19 cellular contexts compared by ENCODE assay signal in genomic region chr5:66655395-66656324, GRCh38. TPM values are rescaled to one million over a fixed set of nuclear protein-coding genes. Genes with fewer than 3 reads are reported as not detected.
A peak's percentile ranks its signal among the peaks of the same experiment; 100 is the strongest.
DNase-seq lines count a peak whose midpoint lies in the region; ATAC-seq and TF ChIP-seq lines count a peak whose summit lies in the region.
"Had no signal": no experiment of that assay in that cellular context is flagged by ENCODE, and none has a peak within 500 bp of the region (broad histone marks: within the 10 kb centered on the region; RNA-seq: fewer than 3 reads in every experiment).

No MANE protein-coding gene starts in this region.

- CTCF ChIA-PET in activated CD4-positive, alpha-beta memory T cell treated with anti-CD3 and anti-CD28 coated beads, Interleukin-2, amount 10 ng/mL, durations not matched to agents 7 days and 5 days (lab: Charles Lee) = no interaction called here

- no peak overlapping the region for H3K4me3 Mint-ChIP-seq in activated CD4-positive, alpha-beta memory T cell treated with anti-CD3 and anti-CD28 coated beads, Interleukin-2, amount 10 ng/mL, durations not matched to agents 7 days and 5 days
- H3K4me3 Mint-ChIP-seq: nephron; stimulated activated memory B cell treated with anti-CD40 and anti-IgM and Interleukin-4, amounts not matched to agents 10 μg/mL and 1 μg/mL and 100 μg/mL, for 72 hours; T-helper 17 cell had no signal

- peaks cover 3% of the 10 kb centered on the region for H3K9me3 ChIP-seq in adipocyte (ENCODE audit: control insufficient read depth, low read length)
- H3K9me3 ChIP-seq: sigmoid colon, upper lobe of left lung had no signal

- H3K9me3 Mint-ChIP-seq in activated CD4-positive, alpha-beta memory T cell treated with anti-CD3 and anti-CD28 coated beads, Interleukin-2, amount 10 ng/mL, durations not matched to agents 7 days and 5 days = no peaks in the 10 kb centered on the region

- no peaks in the 10 kb centered on the region for H3K4me1 Mint-ChIP-seq in activated CD4-positive, alpha-beta memory T cell treated with anti-CD3 and anti-CD28 coated beads, Interleukin-2, amount 10 ng/mL, durations not matched to agents 7 days and 5 days
- H3K4me1 Mint-ChIP-seq: nephron, T-helper 17 cell had no signal

- no peaks in the 10 kb centered on the region for H3K27me3 ChIP-seq in adipocyte (replicated peaks; ENCODE audit: control insufficient read depth, insufficient read depth, low read length)
- H3K27me3 ChIP-seq: sigmoid colon, upper lobe of left lung had no signal

- H3K36me3 ChIP-seq in adipocyte (ENCODE audit: control insufficient read depth, insufficient read depth, low read length, severe bottlenecking) = no peaks in the 10 kb centered on the region
- H3K36me3 ChIP-seq: sigmoid colon, upper lobe of left lung had no signal

- TF ChIP-seq CTCF in fibroblast of pulmonary artery (IDR thresholded peaks at IDR 0.05; ENCODE audit: low read length, missing control alignments) = no peak

- ATAC-seq in HG03439 (IDR thresholded peaks at IDR 0.05; ENCODE audit: unreplicated experiment) = no peak
- no peak for ATAC-seq in HG03457 (IDR thresholded peaks at IDR 0.05; ENCODE audit: unreplicated experiment)
- ATAC-seq: activated CD4-positive, CD25-positive, alpha-beta regulatory T cell treated with anti-CD3 and anti-CD28 coated beads, Interleukin-2, amount 50 U/mL, for 24 hours; stimulated activated memory B cell treated with anti-CD40 and anti-IgM and Interleukin-4, amounts not matched to agents 10 μg/mL and 1 μg/mL and 100 μg/mL, for 72 hours; T-helper 17 cell had no signal

- H3K27me3 Mint-ChIP-seq in activated CD4-positive, alpha-beta memory T cell treated with anti-CD3 and anti-CD28 coated beads, Interleukin-2, amount 10 ng/mL, durations not matched to agents 7 days and 5 days = peaks cover 26% of the 10 kb centered on the region
- H3K27me3 Mint-ChIP-seq: stimulated activated memory B cell treated with anti-CD40 and anti-IgM and Interleukin-4, amounts not matched to agents 10 μg/mL and 1 μg/mL and 100 μg/mL, for 72 hours had no signal

- DNase-seq in CD1c-positive myeloid dendritic cell (ENCODE audit: extremely low spot score) (peak; percentile 38), adipocyte (ENCODE audit: low read depth) (no peak), fibroblast of pulmonary artery (ENCODE audit: low read depth) (peak; percentile 79), medulla oblongata (ENCODE audit: extremely low spot score) (peak; percentile 55)
- DNase-seq in stimulated activated naive CD4-positive, alpha-beta T cell (lab: John Stamatoyannopoulos, UW) = no peak
- DNase-seq in activated CD4-positive, alpha-beta memory T cell treated with anti-CD3 and anti-CD28 coated beads, Interleukin-2, amount 10 ng/mL, durations not matched to agents 7 days and 5 days = no peak
- DNase-seq: activated CD8-positive, alpha-beta memory T cell treated with anti-CD3 and anti-CD28 coated beads, Interleukin-2, amount 50 U/mL, for 48 hours; activated naive CD4-positive, alpha-beta T cell treated with anti-CD3 and anti-CD28 coated beads, Interleukin-2, amount 50 U/mL, for 16 hours; DMS153; IMR-90; MV-4-11; sigmoid colon; T-helper 17 cell; upper lobe of left lung had no signal

- no peak overlapping the region for H3K27ac Mint-ChIP-seq in activated CD4-positive, alpha-beta memory T cell treated with anti-CD3 and anti-CD28 coated beads, Interleukin-2, amount 10 ng/mL, durations not matched to agents 7 days and 5 days
- H3K27ac Mint-ChIP-seq: nephron; stimulated activated memory B cell treated with anti-CD40 and anti-IgM and Interleukin-4, amounts not matched to agents 10 μg/mL and 1 μg/mL and 100 μg/mL, for 72 hours; T-helper 17 cell had no signal

- POLR2A ChIA-PET in activated CD4-positive, alpha-beta memory T cell treated with anti-CD3 and anti-CD28 coated beads, Interleukin-2, amount 10 ng/mL, durations not matched to agents 7 days and 5 days (lab: Charles Lee) = no interaction called here

- H3K4me3 ChIP-seq in adipocyte (ENCODE audit: low read length) (peak overlapping the region; percentile 49), fibroblast of pulmonary artery (replicated peaks; ENCODE audit: low read depth, low read length) (no peak overlapping the region)
- H3K4me3 ChIP-seq: sigmoid colon, upper lobe of left lung had no signal

- H3K9ac ChIP-seq in adipocyte (ENCODE audit: low read length) = no peak overlapping the region

- H3K4me1 ChIP-seq in adipocyte (ENCODE audit: control insufficient read depth, insufficient read depth, low read length) = peaks cover 20% of the 10 kb centered on the region

- H3K36me3 Mint-ChIP-seq in activated CD4-positive, alpha-beta memory T cell treated with anti-CD3 and anti-CD28 coated beads, Interleukin-2, amount 10 ng/mL, durations not matched to agents 7 days and 5 days (ENCODE audit: low read depth) = no peaks in the 10 kb centered on the region
- H3K36me3 Mint-ChIP-seq: stimulated activated memory B cell treated with anti-CD40 and anti-IgM and Interleukin-4, amounts not matched to agents 10 μg/mL and 1 μg/mL and 100 μg/mL, for 72 hours had no signal

RNA-seq across cellular contexts. Expression of gene MAST4, which starts 59.5 kb away (rescaled TPM):
- 10 to 100 TPM; 38.0 to 38.3 TPM for total RNA-seq in activated CD4-positive, alpha-beta memory T cell treated with anti-CD3 and anti-CD28 coated beads, Interleukin-2, amount 10 ng/mL, durations not matched to agents 7 days and 5 days

Comparison
In these comparisons a context has a peak if more than half of its experiments do, and no peak if none do; other contexts are left out.
1. DNase-seq: peak in CD1c-positive myeloid dendritic cell (single experiment), fibroblast of pulmonary artery (single experiment) and medulla oblongata (single experiment); none in adipocyte (single experiment), stimulated activated naive CD4-positive, alpha-beta T cell (0 of 6) and activated CD4-positive, alpha-beta memory T cell treated with anti-CD3 and anti-CD28 coated beads, Interleukin-2, amount 10 ng/mL, durations not matched to agents 7 days and 5 days (single experiment).